ENCODE assay signal across 8 cellular contexts in the genomic region with DNA sequence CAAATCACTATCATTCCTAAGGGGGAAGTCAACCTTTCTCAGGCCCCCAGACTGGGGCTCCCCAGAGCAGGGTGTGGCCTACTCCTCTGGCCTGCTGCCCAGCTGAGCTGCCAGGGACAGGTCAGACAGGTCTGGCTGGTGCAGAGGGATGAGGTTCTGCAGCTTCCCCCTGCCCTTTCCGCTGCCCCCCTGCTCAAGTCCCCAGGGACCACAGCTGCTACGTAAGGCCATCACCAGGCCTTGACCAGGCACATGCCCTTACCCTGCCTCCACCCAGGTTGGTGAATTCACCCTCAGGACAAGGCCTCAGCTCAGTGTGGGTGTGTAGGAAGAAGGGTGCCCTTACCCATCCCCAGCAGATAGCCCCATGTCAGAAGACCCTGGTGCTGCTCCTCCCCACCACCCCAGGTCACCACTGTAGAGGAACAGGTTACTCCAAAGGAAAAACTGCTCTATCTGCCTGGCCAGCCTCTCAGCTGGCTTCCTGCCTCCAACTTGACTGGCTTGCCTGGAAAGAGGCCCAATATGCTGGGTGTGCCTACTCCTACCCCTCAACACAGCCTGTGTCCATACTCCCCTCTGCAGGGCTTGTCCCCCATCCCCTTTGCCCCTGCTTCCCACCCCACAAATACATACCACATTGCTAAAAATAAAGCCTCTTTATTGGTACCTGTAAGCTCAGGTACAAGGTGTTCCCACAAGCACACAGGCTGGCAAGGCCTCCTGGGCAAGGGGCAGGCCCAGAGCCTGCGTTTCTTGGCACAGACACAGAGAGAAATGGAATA. TPM values are rescaled to one million over a fixed set of nuclear protein-coding genes. Genes with fewer than 3 reads are reported as not detected.
DNase-seq lines count a peak whose midpoint lies in the region; ATAC-seq, FAIRE-seq and TF ChIP-seq lines count a peak whose summit lies in the region.

No MANE protein-coding gene starts in this region.

- intact Hi-C loops in upper lobe of right lung (cut with DNase I), result no loop called here

- H3K27me3 ChIP-seq in liver (ENCODE audit: control insufficient read depth in 4 of 4, insufficient read depth in 4 of 4, low read length in 3 of 4) (no peaks in the 10 kb centered on the region), upper lobe of right lung (no peaks in the 10 kb centered on the region)

- H3K4me1 ChIP-seq in liver (ENCODE audit: control insufficient read depth in 4 of 4, insufficient read depth in 4 of 4, low read length in 3 of 4) (peaks cover 5 to 28% (median 22%) of the 10 kb centered on the region in 4 donors), upper lobe of right lung (peaks cover 53% of the 10 kb centered on the region)

- WGBS in liver, result 54% methylated on average over 3 of the region's 3 CpGs

- H3K9me3 ChIP-seq in liver (ENCODE audit: control insufficient read depth in 4 of 4, low read length in 3 of 4) (no peaks in the 10 kb centered on the region), upper lobe of right lung (no peaks in the 10 kb centered on the region)

- peak; percentile 10 for DNase-seq in activated CD4-positive, alpha-beta T cell treated with anti-CD3 and anti-CD28 coated beads, Interleukin-2, amount 50 U/mL, for 1 hour
- DNase-seq in activated CD4-positive, alpha-beta T cell treated with anti-CD3 and anti-CD28 coated beads for 48 hours, result no peak
- peak; percentile 52 for DNase-seq in astrocyte of the hippocampus (ENCODE audit: low read depth, low spot score)
- DNase-seq in upper lobe of right lung, result peak; percentile 91
- DNase-seq in SHP77 treated with DMSO at 0.1 percent for 48 hours (lab: John Stamatoyannopoulos, UW), result no peak
- no peak for DNase-seq in SHP77 (lab: John Stamatoyannopoulos, UW)
- DNase-seq in GM12892 (ENCODE audit: insufficient read length), result no peak

- ATAC-seq in upper lobe of right lung, result peak; percentile 79

- no peak overlapping the region for H3K4me3 ChIP-seq in liver (ENCODE audit: low read depth in 1 of 3, low read length in 3 of 3)
- no peak overlapping the region for H3K4me3 ChIP-seq in upper lobe of right lung

- no peak for TF ChIP-seq RAD21 in liver (IDR thresholded peaks at IDR 0.05)

- H3K36me3 ChIP-seq in liver (ENCODE audit: control insufficient read depth in 4 of 4, insufficient read depth in 3 of 4, low read depth in 1 of 4, low read length in 3 of 4) (peaks cover 22 to 55% (median 47%) of the 10 kb centered on the region in 4 donors), upper lobe of right lung (peaks cover 59% of the 10 kb centered on the region)

- TF ChIP-seq CTCF in liver (IDR thresholded peaks at IDR 0.05; ENCODE audit: low read depth, low read length, missing input control), result no peak
- no peak for TF ChIP-seq CTCF in upper lobe of right lung (IDR thresholded peaks at IDR 0.05)

- no peak for FAIRE-seq in GM12892 (lab: Jason Lieb, UNC)

- peak overlapping the region; percentile 9 to 31 for H3K27ac ChIP-seq in liver (ENCODE audit: low read depth in 1 of 2, low read length in 2 of 2)
- peak overlapping the region; percentile 52 for H3K27ac ChIP-seq in upper lobe of right lung

- TF ChIP-seq POLR2A in GM12892 (IDR thresholded peaks at IDR 0.05; ENCODE audit: low read depth, low read length), result no peak

- H3K9ac ChIP-seq in liver (ENCODE audit: low read depth in 1 of 2, low read length in 2 of 2), result no peak overlapping the region

TF ChIP-seq in liver, 16 proteins besides CTCF, POLR2A, EP300 and RAD21:
- TF ChIP-seq, protein P1, sequence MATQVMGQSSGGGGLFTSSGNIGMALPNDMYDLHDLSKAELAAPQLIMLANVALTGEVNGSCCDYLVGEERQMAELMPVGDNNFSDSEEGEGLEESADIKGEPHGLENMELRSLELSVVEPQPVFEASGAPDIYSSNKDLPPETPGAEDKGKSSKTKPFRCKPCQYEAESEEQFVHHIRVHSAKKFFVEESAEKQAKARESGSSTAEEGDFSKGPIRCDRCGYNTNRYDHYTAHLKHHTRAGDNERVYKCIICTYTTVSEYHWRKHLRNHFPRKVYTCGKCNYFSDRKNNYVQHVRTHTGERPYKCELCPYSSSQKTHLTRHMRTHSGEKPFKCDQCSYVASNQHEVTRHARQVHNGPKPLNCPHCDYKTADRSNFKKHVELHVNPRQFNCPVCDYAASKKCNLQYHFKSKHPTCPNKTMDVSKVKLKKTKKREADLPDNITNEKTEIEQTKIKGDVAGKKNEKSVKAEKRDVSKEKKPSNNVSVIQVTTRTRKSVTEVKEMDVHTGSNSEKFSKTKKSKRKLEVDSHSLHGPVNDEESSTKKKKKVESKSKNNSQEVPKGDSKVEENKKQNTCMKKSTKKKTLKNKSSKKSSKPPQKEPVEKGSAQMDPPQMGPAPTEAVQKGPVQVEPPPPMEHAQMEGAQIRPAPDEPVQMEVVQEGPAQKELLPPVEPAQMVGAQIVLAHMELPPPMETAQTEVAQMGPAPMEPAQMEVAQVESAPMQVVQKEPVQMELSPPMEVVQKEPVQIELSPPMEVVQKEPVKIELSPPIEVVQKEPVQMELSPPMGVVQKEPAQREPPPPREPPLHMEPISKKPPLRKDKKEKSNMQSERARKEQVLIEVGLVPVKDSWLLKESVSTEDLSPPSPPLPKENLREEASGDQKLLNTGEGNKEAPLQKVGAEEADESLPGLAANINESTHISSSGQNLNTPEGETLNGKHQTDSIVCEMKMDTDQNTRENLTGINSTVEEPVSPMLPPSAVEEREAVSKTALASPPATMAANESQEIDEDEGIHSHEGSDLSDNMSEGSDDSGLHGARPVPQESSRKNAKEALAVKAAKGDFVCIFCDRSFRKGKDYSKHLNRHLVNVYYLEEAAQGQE (IDR thresholded peaks at IDR 0.05), result no peak
- TF ChIP-seq, protein P2, sequence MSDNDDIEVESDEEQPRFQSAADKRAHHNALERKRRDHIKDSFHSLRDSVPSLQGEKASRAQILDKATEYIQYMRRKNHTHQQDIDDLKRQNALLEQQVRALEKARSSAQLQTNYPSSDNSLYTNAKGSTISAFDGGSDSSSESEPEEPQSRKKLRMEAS (IDR thresholded peaks at IDR 0.05), result no peak
- TF ChIP-seq GABPA (IDR thresholded peaks at IDR 0.05 in 1 of 2, conservative IDR thresholded peaks at IDR 0.05 in 1 of 2) (no peak), NR2F2 (IDR thresholded peaks at IDR 0.05) (no peak), EGR1 (IDR thresholded peaks at IDR 0.05; ENCODE audit: low read depth in 2 of 2) (no peak), HNF4A (conservative IDR thresholded peaks at IDR 0.05) (no peak), SP1 (IDR thresholded peaks at IDR 0.05) (peak; percentile 41), TAF1 (conservative IDR thresholded peaks at IDR 0.05) (no peak)

RNA-seq across cellular contexts. Expression of a gene that starts 12.0 kb away (rescaled TPM):
- total RNA-seq in liver, result 10 to 100 TPM in 1 of 2 donors, 1 to 10 TPM in 1; 4.7 to 19.3 TPM
- polyA plus RNA-seq in liver, result 10 to 100 TPM in 1 of 2 donors, 1 to 10 TPM in 1; 8.7 to 12.8 TPM
- 89.3 TPM for total RNA-seq in upper lobe of right lung
- polyA plus RNA-seq in GM12892 (2012; ENCODE audit: missing spikeins), result 14.0 TPM

RNA-seq across cellular contexts. Expression of a gene that starts 33.9 kb away (rescaled TPM):
- total RNA-seq in liver (1 to 10 TPM in 1 of 2 donors, under 1 TPM in 1; 0.28 to 3.3 TPM), upper lobe of right lung (11.6 TPM)
- 1 to 10 TPM in 1 of 2 donors, under 1 TPM in 1; 0.89 to 2.3 TPM for polyA plus RNA-seq in liver
- 3.8 TPM for polyA plus RNA-seq in GM12892 (2012; ENCODE audit: missing spikeins)

RNA-seq across cellular contexts. Expression of a gene that starts 34.0 kb away (rescaled TPM):
- total RNA-seq in liver, result 10 to 100 TPM; 11.8 to 39.4 TPM
- 10 to 100 TPM; 13.4 to 25.3 TPM for polyA plus RNA-seq in liver
- 86.9 TPM for total RNA-seq in upper lobe of right lung
- polyA plus RNA-seq in GM12892 (2012; ENCODE audit: missing spikeins), result 24.0 TPM

RNA-seq across cellular contexts. Expression of a gene that starts 51.0 kb away (rescaled TPM):
- total RNA-seq in liver (not detected), upper lobe of right lung (not detected)
- under 1 TPM in 1 of 2 donors, not detected in 1; 0.01 TPM for polyA plus RNA-seq in liver
- 0.89 TPM for polyA plus RNA-seq in GM12892 (2012; ENCODE audit: missing spikeins)

Comparison
In these comparisons a context has a peak if more than half of its experiments do, and no peak if none do; other contexts are left out.
1. DNase-seq: peak in activated CD4-positive, alpha-beta T cell treated with anti-CD3 and anti-CD28 coated beads, Interleukin-2, amount 50 U/mL, for 1 hour (single experiment), astrocyte of the hippocampus (single experiment) and upper lobe of right lung (single experiment); none in activated CD4-positive, alpha-beta T cell treated with anti-CD3 and anti-CD28 coated beads for 48 hours (single experiment), SHP77 treated with DMSO at 0.1 percent for 48 hours (single experiment), SHP77 (0 of 2) and GM12892 (single experiment).